20 cellular contexts compared by ENCODE assay signal in genomic region chr22:48039326-48039725, GRCh38.
A peak's percentile ranks its signal among the peaks of the same experiment; 100 is the strongest.
DNase-seq lines count a peak whose midpoint lies in the region; TF ChIP-seq lines count a peak whose summit lies in the region.
"Had no signal": no experiment of that assay in that cellular context is flagged by ENCODE, and none has a peak within 500 bp of the region (broad histone marks: within the 10 kb centered on the region; RNA-seq: fewer than 3 reads in every experiment).

No MANE protein-coding gene starts in this region.

- no peaks in the 10 kb centered on the region for H3K27me3 Mint-ChIP-seq in osteocyte (ENCODE audit: unreplicated experiment)

- H3K4me2 ChIP-seq in OCI-LY1 (ENCODE audit: low read length) = no peak overlapping the region
- H3K4me2 ChIP-seq: BLaER1 had no signal

- H3K36me3 Mint-ChIP-seq in osteocyte (ENCODE audit: unreplicated experiment) = no peaks in the 10 kb centered on the region
- H3K36me3 Mint-ChIP-seq: CD14-positive monocyte; CD4-positive, alpha-beta memory T cell; CD4-positive, CD25-positive, alpha-beta regulatory T cell; CD8-positive, alpha-beta memory T cell had no signal

- H3K27ac Mint-ChIP-seq in osteocyte (ENCODE audit: unreplicated experiment) = no peak overlapping the region
- H3K27ac Mint-ChIP-seq: CD4-positive, alpha-beta memory T cell; CD4-positive, CD25-positive, alpha-beta regulatory T cell; CD8-positive, alpha-beta memory T cell had no signal

- no peak overlapping the region for H3K4me3 ChIP-seq in OCI-LY1 (ENCODE audit: low read depth, low read length, poor library complexity, severe bottlenecking)
- H3K4me3 ChIP-seq in brain microvascular endothelial cell (ENCODE audit: low read depth, low read length) = no peak overlapping the region
- H3K4me3 ChIP-seq: BLaER1 had no signal

- in situ Hi-C loops in brain microvascular endothelial cell (cut with HindIII; ENCODE audit: low pct_ligation_motif_present, low sequenced_read_pairs) = no loop called here

- H3F3A ChIP-seq in OCI-LY1 (ENCODE audit: insufficient read depth, low read length) = no peaks in the 10 kb centered on the region

- TF ChIP-seq CTCF in OCI-LY1 (IDR thresholded peaks at IDR 0.05; ENCODE audit: low read length) = no peak
- TF ChIP-seq CTCF in osteocyte (IDR thresholded peaks at IDR 0.05) = no peak
- no peak for TF ChIP-seq CTCF in brain microvascular endothelial cell (IDR thresholded peaks at IDR 0.05; ENCODE audit: low read depth, low read length, missing control alignments)

- no peaks in the 10 kb centered on the region for H4K20me1 ChIP-seq in OCI-LY1 (ENCODE audit: insufficient read depth, low read length)
- H4K20me1 ChIP-seq: BLaER1 had no signal

- H2AFZ ChIP-seq in OCI-LY1 (ENCODE audit: low read length) = no peak overlapping the region

- no peaks in the 10 kb centered on the region for H3K9me3 ChIP-seq in OCI-LY1 (ENCODE audit: low read length)
- H3K9me3 ChIP-seq: BE2C, BLaER1 had no signal

- H3K4me1 Mint-ChIP-seq in osteocyte (ENCODE audit: unreplicated experiment) = no peaks in the 10 kb centered on the region
- H3K4me1 Mint-ChIP-seq: CD14-positive monocyte; CD4-positive, alpha-beta memory T cell; CD4-positive, CD25-positive, alpha-beta regulatory T cell; CD8-positive, alpha-beta memory T cell had no signal

- H3K4me1 ChIP-seq in OCI-LY1 (ENCODE audit: insufficient read depth, low read length, severe bottlenecking) = peaks cover 32% of the 10 kb centered on the region
- H3K4me1 ChIP-seq: BE2C had no signal

- no peak overlapping the region for H3K4me3 Mint-ChIP-seq in osteocyte (ENCODE audit: unreplicated experiment)
- H3K4me3 Mint-ChIP-seq: CD14-positive monocyte; CD4-positive, alpha-beta memory T cell; CD4-positive, CD25-positive, alpha-beta regulatory T cell; CD8-positive, alpha-beta memory T cell had no signal

- H3K9me2 ChIP-seq in OCI-LY1 (ENCODE audit: low read depth, low read length) = no peaks in the 10 kb centered on the region

- H3K36me3 ChIP-seq in OCI-LY1 (ENCODE audit: insufficient read depth, low read length) (no peaks in the 10 kb centered on the region), brain microvascular endothelial cell (replicated peaks) (no peaks in the 10 kb centered on the region)
- H3K36me3 ChIP-seq: BE2C, BLaER1 had no signal

- DNase-seq in osteocyte (ENCODE audit: extremely low spot score, unreplicated experiment) = peak; percentile 56
- no peak for DNase-seq in SW 1271 (lab: John Stamatoyannopoulos, UW)
- DNase-seq in brain microvascular endothelial cell = no peak
- no peak for DNase-seq in stimulated activated CD4-positive, alpha-beta T cell treated with anti-CD3 and anti-CD28 coated beads, Interleukin-1b, Interleukin-23, amount 100 ng/mL, for 48 hours
- DNase-seq: 8988T; ACHN; BE2C; C1 segment of cervical spinal cord; CD4-positive, alpha-beta memory T cell; CD4-positive, CD25-positive, alpha-beta regulatory T cell; CD8-positive, alpha-beta memory T cell; COR-L47; DMS 273 treated with DMSO at 0.1 percent for 48 hours; DMS153; DMS53; DMS79; GF-D8 had no signal

- H3K9ac ChIP-seq in OCI-LY1 (ENCODE audit: low read length) = no peak overlapping the region
- H3K9ac ChIP-seq: BLaER1 had no signal

- no peaks in the 10 kb centered on the region for H3K79me2 ChIP-seq in OCI-LY1 (ENCODE audit: insufficient read depth, low read length)

- H3K9me3 Mint-ChIP-seq in osteocyte (ENCODE audit: unreplicated experiment) = peaks cover 3% of the 10 kb centered on the region

- H3K27ac ChIP-seq in OCI-LY1 (ENCODE audit: low read depth, low read length, poor library complexity, severe bottlenecking) (peak overlapping the region; percentile 73), brain microvascular endothelial cell (no peak overlapping the region)
- H3K27ac ChIP-seq: BLaER1 had no signal

- H3K27me3 ChIP-seq in OCI-LY1 (ENCODE audit: insufficient read depth, low read length) (no peaks in the 10 kb centered on the region), brain microvascular endothelial cell (replicated peaks) (no peaks in the 10 kb centered on the region)
- H3K27me3 ChIP-seq: BE2C, BLaER1 had no signal
